In genomic region chr5:168895295-168896019, GRCh38 we compare ENCODE assay signal across 5 cellular contexts.
"Had no signal": no experiment of that assay in that cellular context is flagged by ENCODE, and none has a peak within 500 bp of the region (broad histone marks: within the 10 kb centered on the region; RNA-seq: fewer than 3 reads in every experiment).

No MANE protein-coding gene starts in this region.

- H3K4me2 ChIP-seq: GM23338 had no signal

- H3K27ac ChIP-seq: HL-60 had no signal

- H3K4me3 ChIP-seq: GM23338 had no signal

- DNase-seq: H9, HCEC 1CT, HFFc6 had no signal

- H2AFZ ChIP-seq: GM23338 had no signal
